ENCODE assay signal across 1 cellular context in the genomic region with DNA sequence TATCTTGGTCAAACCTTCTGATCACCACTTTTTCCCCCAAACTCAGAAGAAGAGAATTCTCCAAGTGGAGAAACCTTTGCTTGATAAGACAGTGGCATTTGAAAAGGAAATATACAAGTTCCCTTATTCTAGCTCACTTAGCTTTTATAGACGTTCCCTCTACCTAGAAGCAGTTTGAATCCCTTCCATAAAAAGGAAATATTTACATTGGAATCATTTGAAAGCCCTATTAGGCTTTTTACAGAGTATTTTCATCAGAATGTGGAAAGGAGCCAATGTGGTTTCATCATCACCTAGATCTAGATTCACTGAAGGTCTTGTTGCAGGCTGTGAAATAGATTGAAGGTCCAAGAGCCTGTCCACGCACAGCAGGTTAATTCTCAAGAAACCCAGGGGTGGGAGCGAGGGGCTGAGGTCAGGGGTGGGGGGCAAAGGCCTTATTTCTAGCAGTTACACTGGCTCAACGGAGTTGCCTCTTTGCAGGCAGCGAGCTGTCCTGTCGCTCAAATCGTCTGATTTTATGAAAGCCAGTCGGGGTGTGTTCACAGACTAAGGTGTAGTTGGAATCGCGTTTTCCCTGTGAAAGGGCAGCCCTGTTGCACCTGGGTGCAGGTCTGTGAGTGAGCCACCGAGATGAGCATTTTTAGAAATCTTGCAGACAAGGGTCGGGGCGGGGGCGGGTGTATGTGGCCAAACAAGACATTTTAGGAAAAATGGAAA.
TF ChIP-seq lines count a peak whose summit lies in the region.

No MANE protein-coding gene starts in this region.

TF ChIP-seq in HEK293, 187 proteins besides CTCF, POLR2A, EP300 and RAD21 (continued from another document):
- TF ChIP-seq, protein P1, sequence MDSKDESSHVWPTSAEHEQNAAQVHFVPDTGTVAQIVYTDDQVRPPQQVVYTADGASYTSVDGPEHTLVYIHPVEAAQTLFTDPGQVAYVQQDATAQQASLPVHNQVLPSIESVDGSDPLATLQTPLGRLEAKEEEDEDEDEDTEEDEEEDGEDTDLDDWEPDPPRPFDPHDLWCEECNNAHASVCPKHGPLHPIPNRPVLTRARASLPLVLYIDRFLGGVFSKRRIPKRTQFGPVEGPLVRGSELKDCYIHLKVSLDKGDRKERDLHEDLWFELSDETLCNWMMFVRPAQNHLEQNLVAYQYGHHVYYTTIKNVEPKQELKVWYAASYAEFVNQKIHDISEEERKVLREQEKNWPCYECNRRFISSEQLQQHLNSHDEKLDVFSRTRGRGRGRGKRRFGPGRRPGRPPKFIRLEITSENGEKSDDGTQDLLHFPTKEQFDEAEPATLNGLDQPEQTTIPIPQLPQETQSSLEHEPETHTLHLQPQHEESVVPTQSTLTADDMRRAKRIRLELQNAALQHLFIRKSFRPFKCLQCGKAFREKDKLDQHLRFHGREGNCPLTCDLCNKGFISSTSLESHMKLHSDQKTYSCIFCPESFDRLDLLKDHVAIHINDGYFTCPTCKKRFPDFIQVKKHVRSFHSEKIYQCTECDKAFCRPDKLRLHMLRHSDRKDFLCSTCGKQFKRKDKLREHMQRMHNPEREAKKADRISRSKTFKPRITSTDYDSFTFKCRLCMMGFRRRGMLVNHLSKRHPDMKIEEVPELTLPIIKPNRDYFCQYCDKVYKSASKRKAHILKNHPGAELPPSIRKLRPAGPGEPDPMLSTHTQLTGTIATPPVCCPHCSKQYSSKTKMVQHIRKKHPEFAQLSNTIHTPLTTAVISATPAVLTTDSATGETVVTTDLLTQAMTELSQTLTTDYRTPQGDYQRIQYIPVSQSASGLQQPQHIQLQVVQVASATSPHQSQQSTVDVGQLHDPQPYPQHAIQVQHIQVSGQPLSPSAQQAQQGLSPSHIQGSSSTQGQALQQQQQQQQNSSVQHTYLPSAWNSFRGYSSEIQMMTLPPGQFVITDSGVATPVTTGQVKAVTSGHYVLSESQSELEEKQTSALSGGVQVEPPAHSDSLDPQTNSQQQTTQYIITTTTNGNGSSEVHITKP (tag by site-specific recombination; IDR thresholded peaks at IDR 0.05) = peak; percentile 78
- TF ChIP-seq ZNF654 (tag by site-specific recombination; IDR thresholded peaks at IDR 0.05; ENCODE audit: low read depth) (no peak), HOXA7 (CRISPR knock-in tag; IDR thresholded peaks at IDR 0.05; ENCODE audit: borderline replicate concordance) (no peak)
